Comparison of ENCODE assay signal across 2 cellular contexts in the genomic region with DNA sequence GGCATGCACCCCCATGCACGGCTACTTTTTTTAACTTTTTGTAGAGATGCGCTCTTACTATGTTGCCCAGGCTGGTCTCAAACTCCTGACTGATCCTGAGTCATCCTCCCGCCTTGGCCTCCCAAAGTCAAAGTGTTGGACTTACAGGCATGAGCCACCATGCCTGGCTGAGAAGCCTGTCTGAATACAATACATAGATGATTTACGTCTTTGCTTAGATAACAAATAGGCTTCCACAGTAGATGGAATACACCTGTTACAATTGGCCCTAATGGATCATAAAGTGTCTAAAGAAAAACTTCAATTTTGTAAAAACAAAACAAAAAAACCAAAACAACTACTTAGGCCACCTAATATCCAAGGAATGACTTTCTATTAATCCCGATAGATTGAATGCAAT.
TF ChIP-seq lines count a peak whose summit lies in the region.

No MANE protein-coding gene starts in this region.

TF ChIP-seq in HEK293T, 16 proteins besides CTCF, POLR2A, EP300 and RAD21:
- TF ChIP-seq, protein P1, sequence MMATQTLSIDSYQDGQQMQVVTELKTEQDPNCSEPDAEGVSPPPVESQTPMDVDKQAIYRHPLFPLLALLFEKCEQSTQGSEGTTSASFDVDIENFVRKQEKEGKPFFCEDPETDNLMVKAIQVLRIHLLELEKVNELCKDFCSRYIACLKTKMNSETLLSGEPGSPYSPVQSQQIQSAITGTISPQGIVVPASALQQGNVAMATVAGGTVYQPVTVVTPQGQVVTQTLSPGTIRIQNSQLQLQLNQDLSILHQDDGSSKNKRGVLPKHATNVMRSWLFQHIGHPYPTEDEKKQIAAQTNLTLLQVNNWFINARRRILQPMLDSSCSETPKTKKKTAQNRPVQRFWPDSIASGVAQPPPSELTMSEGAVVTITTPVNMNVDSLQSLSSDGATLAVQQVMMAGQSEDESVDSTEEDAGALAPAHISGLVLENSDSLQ (IDR thresholded peaks at IDR 0.05) = peak; percentile 18; the same call in 1 of the 2 replicates
- no peak for TF ChIP-seq LEF1 (IDR thresholded peaks at IDR 0.05; ENCODE audit: borderline replicate concordance)

TF ChIP-seq in K562, 482 proteins besides CTCF, POLR2A, EP300 and RAD21 (continues in another document):
- TF ChIP-seq SETDB1 (IDR thresholded peaks at IDR 0.05; ENCODE audit: low read length) (no peak), SMARCA5 (IDR thresholded peaks at IDR 0.05) (no peak), ZBTB1 (CRISPR knock-in tag; IDR thresholded peaks at IDR 0.05; ENCODE audit: borderline replicate concordance, low read depth) (no peak), ARID2 (IDR thresholded peaks at IDR 0.05) (no peak), RFX7 (CRISPR knock-in tag; IDR thresholded peaks at IDR 0.05) (no peak), ZNF780A (CRISPR knock-in tag; IDR thresholded peaks at IDR 0.05) (no peak), NFE2L1 (tag; IDR thresholded peaks at IDR 0.05; ENCODE audit: borderline replicate concordance, low read depth) (no peak), SMARCB1 (IDR thresholded peaks at IDR 0.05; ENCODE audit: insufficient read length, low read depth) (no peak), MAFG (tag; conservative IDR thresholded peaks at IDR 0.05) (no peak), ZNF436 (CRISPR knock-in tag; IDR thresholded peaks at IDR 0.05) (no peak), ZNF668 (CRISPR knock-in tag; IDR thresholded peaks at IDR 0.05) (0 out of 2 replicates have a peak, but pooled peaks have one; percentile 14), BCOR (IDR thresholded peaks at IDR 0.05) (peak; percentile 48; the same call in 1 of the 2 replicates), HDAC3 (IDR thresholded peaks at IDR 0.05; ENCODE audit: borderline replicate concordance, partially characterized antibody) (no peak), PPARD (CRISPR knock-in tag; IDR thresholded peaks at IDR 0.05) (no peak), SRSF9 (IDR thresholded peaks at IDR 0.05; ENCODE audit: borderline replicate concordance, low read depth, low read length) (no peak), SREBF2 (CRISPR knock-in tag; IDR thresholded peaks at IDR 0.05) (no peak), NEUROD1 (IDR thresholded peaks at IDR 0.05; ENCODE audit: borderline replicate concordance, low read depth, low read length, partially characterized antibody) (no peak), ETS2 (tag; IDR thresholded peaks at IDR 0.05; ENCODE audit: borderline replicate concordance, poor library complexity, severe bottlenecking) (no peak), NELFE (IDR thresholded peaks at IDR 0.05; ENCODE audit: insufficient read depth, insufficient read length) (no peak), TRIM24 (IDR thresholded peaks at IDR 0.05) (no peak), MAZ (CRISPR knock-in tag; conservative IDR thresholded peaks at IDR 0.05 in 1 of 2, IDR thresholded peaks at IDR 0.05 in 1 of 2) (peak in 1 of 2 experiments; percentile 35; a peak in 1 of 4 replicates), MEIS2 (IDR thresholded peaks at IDR 0.05; ENCODE audit: partially characterized antibody) (peak; percentile 83)
- TF ChIP-seq, protein P2, sequence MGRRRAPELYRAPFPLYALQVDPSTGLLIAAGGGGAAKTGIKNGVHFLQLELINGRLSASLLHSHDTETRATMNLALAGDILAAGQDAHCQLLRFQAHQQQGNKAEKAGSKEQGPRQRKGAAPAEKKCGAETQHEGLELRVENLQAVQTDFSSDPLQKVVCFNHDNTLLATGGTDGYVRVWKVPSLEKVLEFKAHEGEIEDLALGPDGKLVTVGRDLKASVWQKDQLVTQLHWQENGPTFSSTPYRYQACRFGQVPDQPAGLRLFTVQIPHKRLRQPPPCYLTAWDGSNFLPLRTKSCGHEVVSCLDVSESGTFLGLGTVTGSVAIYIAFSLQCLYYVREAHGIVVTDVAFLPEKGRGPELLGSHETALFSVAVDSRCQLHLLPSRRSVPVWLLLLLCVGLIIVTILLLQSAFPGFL (CRISPR knock-in tag; IDR thresholded peaks at IDR 0.05) = no peak
- TF ChIP-seq, protein P3, sequence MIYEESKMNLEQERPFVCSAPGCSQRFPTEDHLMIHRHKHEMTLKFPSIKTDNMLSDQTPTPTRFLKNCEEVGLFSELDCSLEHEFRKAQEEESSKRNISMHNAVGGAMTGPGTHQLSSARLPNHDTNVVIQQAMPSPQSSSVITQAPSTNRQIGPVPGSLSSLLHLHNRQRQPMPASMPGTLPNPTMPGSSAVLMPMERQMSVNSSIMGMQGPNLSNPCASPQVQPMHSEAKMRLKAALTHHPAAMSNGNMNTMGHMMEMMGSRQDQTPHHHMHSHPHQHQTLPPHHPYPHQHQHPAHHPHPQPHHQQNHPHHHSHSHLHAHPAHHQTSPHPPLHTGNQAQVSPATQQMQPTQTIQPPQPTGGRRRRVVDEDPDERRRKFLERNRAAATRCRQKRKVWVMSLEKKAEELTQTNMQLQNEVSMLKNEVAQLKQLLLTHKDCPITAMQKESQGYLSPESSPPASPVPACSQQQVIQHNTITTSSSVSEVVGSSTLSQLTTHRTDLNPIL (CRISPR knock-in tag; IDR thresholded peaks at IDR 0.05) = no peak
- TF ChIP-seq, protein P4, sequence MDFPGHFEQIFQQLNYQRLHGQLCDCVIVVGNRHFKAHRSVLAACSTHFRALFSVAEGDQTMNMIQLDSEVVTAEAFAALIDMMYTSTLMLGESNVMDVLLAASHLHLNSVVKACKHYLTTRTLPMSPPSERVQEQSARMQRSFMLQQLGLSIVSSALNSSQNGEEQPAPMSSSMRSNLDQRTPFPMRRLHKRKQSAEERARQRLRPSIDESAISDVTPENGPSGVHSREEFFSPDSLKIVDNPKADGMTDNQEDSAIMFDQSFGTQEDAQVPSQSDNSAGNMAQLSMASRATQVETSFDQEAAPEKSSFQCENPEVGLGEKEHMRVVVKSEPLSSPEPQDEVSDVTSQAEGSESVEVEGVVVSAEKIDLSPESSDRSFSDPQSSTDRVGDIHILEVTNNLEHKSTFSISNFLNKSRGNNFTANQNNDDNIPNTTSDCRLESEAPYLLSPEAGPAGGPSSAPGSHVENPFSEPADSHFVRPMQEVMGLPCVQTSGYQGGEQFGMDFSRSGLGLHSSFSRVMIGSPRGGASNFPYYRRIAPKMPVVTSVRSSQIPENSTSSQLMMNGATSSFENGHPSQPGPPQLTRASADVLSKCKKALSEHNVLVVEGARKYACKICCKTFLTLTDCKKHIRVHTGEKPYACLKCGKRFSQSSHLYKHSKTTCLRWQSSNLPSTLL (IDR thresholded peaks at IDR 0.05) = no peak
- TF ChIP-seq, protein P5, sequence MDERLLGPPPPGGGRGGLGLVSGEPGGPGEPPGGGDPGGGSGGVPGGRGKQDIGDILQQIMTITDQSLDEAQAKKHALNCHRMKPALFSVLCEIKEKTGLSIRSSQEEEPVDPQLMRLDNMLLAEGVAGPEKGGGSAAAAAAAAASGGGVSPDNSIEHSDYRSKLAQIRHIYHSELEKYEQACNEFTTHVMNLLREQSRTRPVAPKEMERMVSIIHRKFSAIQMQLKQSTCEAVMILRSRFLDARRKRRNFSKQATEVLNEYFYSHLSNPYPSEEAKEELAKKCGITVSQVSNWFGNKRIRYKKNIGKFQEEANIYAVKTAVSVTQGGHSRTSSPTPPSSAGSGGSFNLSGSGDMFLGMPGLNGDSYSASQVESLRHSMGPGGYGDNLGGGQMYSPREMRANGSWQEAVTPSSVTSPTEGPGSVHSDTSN (CRISPR knock-in tag; IDR thresholded peaks at IDR 0.05; ENCODE audit: low read depth) = no peak
- TF ChIP-seq, protein P5 (tag; conservative IDR thresholded peaks at IDR 0.05; ENCODE audit: low read depth) = peak; percentile 69
- TF ChIP-seq, protein P6, sequence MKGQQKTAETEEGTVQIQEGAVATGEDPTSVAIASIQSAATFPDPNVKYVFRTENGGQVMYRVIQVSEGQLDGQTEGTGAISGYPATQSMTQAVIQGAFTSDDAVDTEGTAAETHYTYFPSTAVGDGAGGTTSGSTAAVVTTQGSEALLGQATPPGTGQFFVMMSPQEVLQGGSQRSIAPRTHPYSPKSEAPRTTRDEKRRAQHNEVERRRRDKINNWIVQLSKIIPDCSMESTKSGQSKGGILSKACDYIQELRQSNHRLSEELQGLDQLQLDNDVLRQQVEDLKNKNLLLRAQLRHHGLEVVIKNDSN (CRISPR knock-in tag; IDR thresholded peaks at IDR 0.05) = 0 out of 2 replicates have a peak, but pooled peaks have one; percentile 16
- TF ChIP-seq, protein P7, sequence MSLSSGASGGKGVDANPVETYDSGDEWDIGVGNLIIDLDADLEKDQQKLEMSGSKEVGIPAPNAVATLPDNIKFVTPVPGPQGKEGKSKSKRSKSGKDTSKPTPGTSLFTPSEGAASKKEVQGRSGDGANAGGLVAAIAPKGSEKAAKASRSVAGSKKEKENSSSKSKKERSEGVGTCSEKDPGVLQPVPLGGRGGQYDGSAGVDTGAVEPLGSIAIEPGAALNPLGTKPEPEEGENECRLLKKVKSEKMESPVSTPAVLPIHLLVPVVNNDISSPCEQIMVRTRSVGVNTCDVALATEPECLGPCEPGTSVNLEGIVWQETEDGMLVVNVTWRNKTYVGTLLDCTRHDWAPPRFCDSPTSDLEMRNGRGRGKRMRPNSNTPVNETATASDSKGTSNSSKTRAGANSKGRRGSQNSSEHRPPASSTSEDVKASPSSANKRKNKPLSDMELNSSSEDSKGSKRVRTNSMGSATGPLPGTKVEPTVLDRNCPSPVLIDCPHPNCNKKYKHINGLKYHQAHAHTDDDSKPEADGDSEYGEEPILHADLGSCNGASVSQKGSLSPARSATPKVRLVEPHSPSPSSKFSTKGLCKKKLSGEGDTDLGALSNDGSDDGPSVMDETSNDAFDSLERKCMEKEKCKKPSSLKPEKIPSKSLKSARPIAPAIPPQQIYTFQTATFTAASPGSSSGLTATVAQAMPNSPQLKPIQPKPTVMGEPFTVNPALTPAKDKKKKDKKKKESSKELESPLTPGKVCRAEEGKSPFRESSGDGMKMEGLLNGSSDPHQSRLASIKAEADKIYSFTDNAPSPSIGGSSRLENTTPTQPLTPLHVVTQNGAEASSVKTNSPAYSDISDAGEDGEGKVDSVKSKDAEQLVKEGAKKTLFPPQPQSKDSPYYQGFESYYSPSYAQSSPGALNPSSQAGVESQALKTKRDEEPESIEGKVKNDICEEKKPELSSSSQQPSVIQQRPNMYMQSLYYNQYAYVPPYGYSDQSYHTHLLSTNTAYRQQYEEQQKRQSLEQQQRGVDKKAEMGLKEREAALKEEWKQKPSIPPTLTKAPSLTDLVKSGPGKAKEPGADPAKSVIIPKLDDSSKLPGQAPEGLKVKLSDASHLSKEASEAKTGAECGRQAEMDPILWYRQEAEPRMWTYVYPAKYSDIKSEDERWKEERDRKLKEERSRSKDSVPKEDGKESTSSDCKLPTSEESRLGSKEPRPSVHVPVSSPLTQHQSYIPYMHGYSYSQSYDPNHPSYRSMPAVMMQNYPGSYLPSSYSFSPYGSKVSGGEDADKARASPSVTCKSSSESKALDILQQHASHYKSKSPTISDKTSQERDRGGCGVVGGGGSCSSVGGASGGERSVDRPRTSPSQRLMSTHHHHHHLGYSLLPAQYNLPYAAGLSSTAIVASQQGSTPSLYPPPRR (CRISPR knock-in tag; IDR thresholded peaks at IDR 0.05; ENCODE audit: borderline replicate concordance) = no peak
- TF ChIP-seq, protein P8, sequence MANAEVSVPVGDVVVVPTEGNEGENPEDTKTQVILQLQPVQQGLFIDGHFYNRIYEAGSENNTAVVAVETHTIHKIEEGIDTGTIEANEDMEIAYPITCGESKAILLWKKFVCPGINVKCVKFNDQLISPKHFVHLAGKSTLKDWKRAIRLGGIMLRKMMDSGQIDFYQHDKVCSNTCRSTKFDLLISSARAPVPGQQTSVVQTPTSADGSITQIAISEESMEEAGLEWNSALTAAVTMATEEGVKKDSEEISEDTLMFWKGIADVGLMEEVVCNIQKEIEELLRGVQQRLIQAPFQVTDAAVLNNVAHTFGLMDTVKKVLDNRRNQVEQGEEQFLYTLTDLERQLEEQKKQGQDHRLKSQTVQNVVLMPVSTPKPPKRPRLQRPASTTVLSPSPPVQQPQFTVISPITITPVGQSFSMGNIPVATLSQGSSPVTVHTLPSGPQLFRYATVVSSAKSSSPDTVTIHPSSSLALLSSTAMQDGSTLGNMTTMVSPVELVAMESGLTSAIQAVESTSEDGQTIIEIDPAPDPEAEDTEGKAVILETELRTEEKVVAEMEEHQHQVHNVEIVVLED (CRISPR knock-in tag; IDR thresholded peaks at IDR 0.05) = no peak
- TF ChIP-seq, protein P9, sequence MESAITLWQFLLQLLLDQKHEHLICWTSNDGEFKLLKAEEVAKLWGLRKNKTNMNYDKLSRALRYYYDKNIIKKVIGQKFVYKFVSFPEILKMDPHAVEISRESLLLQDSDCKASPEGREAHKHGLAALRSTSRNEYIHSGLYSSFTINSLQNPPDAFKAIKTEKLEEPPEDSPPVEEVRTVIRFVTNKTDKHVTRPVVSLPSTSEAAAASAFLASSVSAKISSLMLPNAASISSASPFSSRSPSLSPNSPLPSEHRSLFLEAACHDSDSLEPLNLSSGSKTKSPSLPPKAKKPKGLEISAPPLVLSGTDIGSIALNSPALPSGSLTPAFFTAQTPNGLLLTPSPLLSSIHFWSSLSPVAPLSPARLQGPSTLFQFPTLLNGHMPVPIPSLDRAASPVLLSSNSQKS (CRISPR knock-in tag; IDR thresholded peaks at IDR 0.05) = no peak
- TF ChIP-seq, protein P1 (IDR thresholded peaks at IDR 0.05) = peak; percentile 76
- TF ChIP-seq, protein P10, sequence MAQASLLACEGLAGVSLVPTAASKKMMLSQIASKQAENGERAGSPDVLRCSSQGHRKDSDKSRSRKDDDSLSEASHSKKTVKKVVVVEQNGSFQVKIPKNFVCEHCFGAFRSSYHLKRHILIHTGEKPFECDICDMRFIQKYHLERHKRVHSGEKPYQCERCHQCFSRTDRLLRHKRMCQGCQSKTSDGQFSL (CRISPR knock-in tag; IDR thresholded peaks at IDR 0.05) = no peak
- TF ChIP-seq, protein P10 (tag; IDR thresholded peaks at IDR 0.05) = 0 out of 4 replicates have a peak, but pooled peaks of 1 of the 2 experiments have one; percentile 26
